ENCODE assay signal across 1 cellular context in genomic region chr3:5016218-5017161, GRCh38.
TF ChIP-seq lines count a peak whose summit lies in the region.

No MANE protein-coding gene starts in this region.

TF ChIP-seq in K562, 482 proteins besides CTCF, POLR2A, EP300 and RAD21 (continued from another document and continues in another):
- TF ChIP-seq, protein P1, sequence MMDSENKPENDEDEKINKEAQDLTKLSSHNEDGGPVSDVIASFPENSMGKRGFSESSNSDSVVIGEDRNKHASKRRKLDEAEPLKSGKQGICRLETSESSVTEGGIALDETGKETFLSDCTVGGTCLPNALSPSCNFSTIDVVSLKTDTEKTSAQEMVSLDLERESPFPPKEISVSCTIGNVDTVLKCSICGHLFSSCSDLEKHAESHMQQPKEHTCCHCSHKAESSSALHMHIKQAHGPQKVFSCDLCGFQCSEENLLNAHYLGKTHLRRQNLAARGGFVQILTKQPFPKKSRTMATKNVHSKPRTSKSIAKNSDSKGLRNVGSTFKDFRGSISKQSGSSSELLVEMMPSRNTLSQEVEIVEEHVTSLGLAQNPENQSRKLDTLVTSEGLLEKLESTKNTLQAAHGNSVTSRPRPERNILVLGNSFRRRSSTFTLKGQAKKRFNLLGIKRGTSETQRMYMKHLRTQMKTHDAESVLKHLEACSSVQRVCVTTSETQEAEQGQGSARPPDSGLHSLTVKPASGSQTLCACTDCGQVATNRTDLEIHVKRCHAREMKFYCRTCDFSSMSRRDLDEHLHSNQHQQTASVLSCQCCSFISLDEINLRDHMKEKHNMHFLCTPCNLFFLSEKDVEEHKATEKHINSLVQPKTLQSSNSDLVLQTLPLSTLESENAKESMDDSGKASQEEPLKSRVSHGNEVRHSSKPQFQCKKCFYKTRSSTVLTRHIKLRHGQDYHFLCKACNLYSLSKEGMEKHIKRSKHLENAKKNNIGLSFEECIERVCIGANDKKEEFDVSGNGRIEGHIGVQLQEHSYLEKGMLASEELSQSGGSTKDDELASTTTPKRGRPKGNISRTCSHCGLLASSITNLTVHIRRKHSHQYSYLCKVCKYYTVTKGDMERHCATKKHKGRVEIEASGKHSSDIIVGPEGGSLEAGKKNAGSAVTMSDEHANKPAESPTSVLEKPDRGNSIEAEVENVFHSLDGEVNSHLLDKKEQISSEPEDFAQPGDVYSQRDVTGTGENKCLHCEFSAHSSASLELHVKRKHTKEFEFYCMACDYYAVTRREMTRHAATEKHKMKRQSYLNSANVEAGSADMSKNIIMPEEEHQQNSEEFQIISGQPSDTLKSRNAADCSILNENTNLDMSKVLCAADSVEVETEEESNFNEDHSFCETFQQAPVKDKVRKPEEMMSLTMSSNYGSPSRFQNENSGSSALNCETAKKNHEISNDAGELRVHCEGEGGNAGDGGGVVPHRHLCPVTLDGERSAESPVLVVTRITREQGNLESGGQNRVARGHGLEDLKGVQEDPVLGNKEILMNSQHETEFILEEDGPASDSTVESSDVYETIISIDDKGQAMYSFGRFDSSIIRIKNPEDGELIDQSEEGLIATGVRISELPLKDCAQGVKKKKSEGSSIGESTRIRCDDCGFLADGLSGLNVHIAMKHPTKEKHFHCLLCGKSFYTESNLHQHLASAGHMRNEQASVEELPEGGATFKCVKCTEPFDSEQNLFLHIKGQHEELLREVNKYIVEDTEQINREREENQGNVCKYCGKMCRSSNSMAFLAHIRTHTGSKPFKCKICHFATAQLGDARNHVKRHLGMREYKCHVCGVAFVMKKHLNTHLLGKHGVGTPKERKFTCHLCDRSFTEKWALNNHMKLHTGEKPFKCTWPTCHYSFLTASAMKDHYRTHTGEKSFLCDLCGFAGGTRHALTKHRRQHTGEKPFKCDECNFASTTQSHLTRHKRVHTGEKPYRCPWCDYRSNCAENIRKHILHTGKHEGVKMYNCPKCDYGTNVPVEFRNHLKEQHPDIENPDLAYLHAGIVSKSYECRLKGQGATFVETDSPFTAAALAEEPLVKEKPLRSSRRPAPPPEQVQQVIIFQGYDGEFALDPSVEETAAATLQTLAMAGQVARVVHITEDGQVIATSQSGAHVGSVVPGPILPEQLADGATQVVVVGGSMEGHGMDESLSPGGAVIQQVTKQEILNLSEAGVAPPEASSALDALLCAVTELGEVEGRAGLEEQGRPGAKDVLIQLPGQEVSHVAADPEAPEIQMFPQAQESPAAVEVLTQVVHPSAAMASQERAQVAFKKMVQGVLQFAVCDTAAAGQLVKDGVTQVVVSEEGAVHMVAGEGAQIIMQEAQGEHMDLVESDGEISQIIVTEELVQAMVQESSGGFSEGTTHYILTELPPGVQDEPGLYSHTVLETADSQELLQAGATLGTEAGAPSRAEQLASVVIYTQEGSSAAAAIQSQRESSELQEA (IDR thresholded peaks at IDR 0.05; ENCODE audit: low read depth): no peak
- no peak for TF ChIP-seq ZNF655 (CRISPR knock-in tag; IDR thresholded peaks at IDR 0.05)
- peak; percentile 92 for TF ChIP-seq PKNOX1 (IDR thresholded peaks at IDR 0.05)
- no peak for TF ChIP-seq TSC22D4 (tag; IDR thresholded peaks at IDR 0.05)
- TF ChIP-seq TOE1 (IDR thresholded peaks at IDR 0.05; ENCODE audit: borderline replicate concordance): peak; percentile 93; the same call in 1 of the 2 replicates
- 0 out of 2 replicates have a peak, but pooled peaks have one; percentile 55 for TF ChIP-seq TOE1 (CRISPR knock-in tag; IDR thresholded peaks at IDR 0.05; ENCODE audit: borderline replicate concordance, low read depth)
- no peak for TF ChIP-seq ZNF79 (CRISPR knock-in tag; IDR thresholded peaks at IDR 0.05; ENCODE audit: low read depth)
- no peak for TF ChIP-seq HNRNPLL (IDR thresholded peaks at IDR 0.05; ENCODE audit: low read depth, low read length, poor library complexity, severe bottlenecking)
- TF ChIP-seq RB1 (IDR thresholded peaks at IDR 0.05; ENCODE audit: low read depth): no peak
- peak; percentile 25; the same call in 1 of the 2 replicates for TF ChIP-seq ZC3H11A (IDR thresholded peaks at IDR 0.05; ENCODE audit: low read depth, low read length)
- no peak for TF ChIP-seq PRPF4 (IDR thresholded peaks at IDR 0.05; ENCODE audit: insufficient read depth, low read depth, low read length, poor library complexity, severe bottlenecking)
- TF ChIP-seq FOXA3 (CRISPR knock-in tag; conservative IDR thresholded peaks at IDR 0.05 in 1 of 2, IDR thresholded peaks at IDR 0.05 in 1 of 2): peak; percentile 98 to 99
- TF ChIP-seq ARHGAP35 (IDR thresholded peaks at IDR 0.05; ENCODE audit: partially characterized antibody): no peak
- TF ChIP-seq SIX5 (IDR thresholded peaks at IDR 0.05; ENCODE audit: borderline replicate concordance in 1 of 2, insufficient read depth in 1 of 2, low read depth in 1 of 2, low read length in 2 of 2): no peak
- TF ChIP-seq ZC3H8 (IDR thresholded peaks at IDR 0.05): no peak
- TF ChIP-seq ZNF589 (CRISPR knock-in tag; IDR thresholded peaks at IDR 0.05; ENCODE audit: low read depth): peak; percentile 87
- TF ChIP-seq, protein P2, sequence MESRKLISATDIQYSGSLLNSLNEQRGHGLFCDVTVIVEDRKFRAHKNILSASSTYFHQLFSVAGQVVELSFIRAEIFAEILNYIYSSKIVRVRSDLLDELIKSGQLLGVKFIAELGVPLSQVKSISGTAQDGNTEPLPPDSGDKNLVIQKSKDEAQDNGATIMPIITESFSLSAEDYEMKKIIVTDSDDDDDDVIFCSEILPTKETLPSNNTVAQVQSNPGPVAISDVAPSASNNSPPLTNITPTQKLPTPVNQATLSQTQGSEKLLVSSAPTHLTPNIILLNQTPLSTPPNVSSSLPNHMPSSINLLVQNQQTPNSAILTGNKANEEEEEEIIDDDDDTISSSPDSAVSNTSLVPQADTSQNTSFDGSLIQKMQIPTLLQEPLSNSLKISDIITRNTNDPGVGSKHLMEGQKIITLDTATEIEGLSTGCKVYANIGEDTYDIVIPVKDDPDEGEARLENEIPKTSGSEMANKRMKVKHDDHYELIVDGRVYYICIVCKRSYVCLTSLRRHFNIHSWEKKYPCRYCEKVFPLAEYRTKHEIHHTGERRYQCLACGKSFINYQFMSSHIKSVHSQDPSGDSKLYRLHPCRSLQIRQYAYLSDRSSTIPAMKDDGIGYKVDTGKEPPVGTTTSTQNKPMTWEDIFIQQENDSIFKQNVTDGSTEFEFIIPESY (CRISPR knock-in tag; IDR thresholded peaks at IDR 0.05): no peak
- peak; percentile 96 for TF ChIP-seq VEZF1 (CRISPR knock-in tag; IDR thresholded peaks at IDR 0.05)
- TF ChIP-seq GTF2F1 (IDR thresholded peaks at IDR 0.05; ENCODE audit: low read depth, low read length): no peak
- no peak for TF ChIP-seq NR1H2 (CRISPR knock-in tag; IDR thresholded peaks at IDR 0.05)
- TF ChIP-seq ZNF780A (CRISPR knock-in tag; IDR thresholded peaks at IDR 0.05): no peak
- TF ChIP-seq RBM39 (optimal IDR thresholded peaks at IDR 0.05; ENCODE audit: low read depth, low read length): no peak
- no peak for TF ChIP-seq RBM34 (IDR thresholded peaks at IDR 0.05; ENCODE audit: borderline replicate concordance, insufficient read depth, low read length)
- TF ChIP-seq PHF8 (IDR thresholded peaks at IDR 0.05; ENCODE audit: borderline replicate concordance, low read length): no peak
- TF ChIP-seq MYNN (IDR thresholded peaks at IDR 0.05): peak; percentile 93
- TF ChIP-seq MYNN (CRISPR knock-in tag; IDR thresholded peaks at IDR 0.05): no peak
- TF ChIP-seq ZBTB1 (CRISPR knock-in tag; IDR thresholded peaks at IDR 0.05; ENCODE audit: borderline replicate concordance, low read depth): no peak
- TF ChIP-seq RFX7 (CRISPR knock-in tag; IDR thresholded peaks at IDR 0.05): no peak
- peak in 1 of 2 experiments; percentile 62; a peak in 1 of 4 replicates for TF ChIP-seq ETV6 (IDR thresholded peaks at IDR 0.05; ENCODE audit: borderline replicate concordance in 1 of 2, low read depth in 2 of 2, low read length in 1 of 2)
- TF ChIP-seq ETV6 (CRISPR knock-in tag; IDR thresholded peaks at IDR 0.05; ENCODE audit: borderline replicate concordance): no peak
- peak; percentile 98 for TF ChIP-seq ZFP36 (IDR thresholded peaks at IDR 0.05; ENCODE audit: low read depth, low read length, partially characterized antibody)
- no peak for TF ChIP-seq TCF7L2 (IDR thresholded peaks at IDR 0.05; ENCODE audit: low read depth, low read length)
- TF ChIP-seq RAD51 (IDR thresholded peaks at IDR 0.05; ENCODE audit: borderline replicate concordance, low read depth): peak; percentile 65
- no peak; the same call in 1 of the 2 replicates for TF ChIP-seq BRD4 (IDR thresholded peaks at IDR 0.05)
- TF ChIP-seq HNRNPH1 (optimal IDR thresholded peaks at IDR 0.05; ENCODE audit: low read depth, low read length): no peak
- peak; percentile 63 for TF ChIP-seq ZNF583 (CRISPR knock-in tag; IDR thresholded peaks at IDR 0.05)
- TF ChIP-seq, protein P3, sequence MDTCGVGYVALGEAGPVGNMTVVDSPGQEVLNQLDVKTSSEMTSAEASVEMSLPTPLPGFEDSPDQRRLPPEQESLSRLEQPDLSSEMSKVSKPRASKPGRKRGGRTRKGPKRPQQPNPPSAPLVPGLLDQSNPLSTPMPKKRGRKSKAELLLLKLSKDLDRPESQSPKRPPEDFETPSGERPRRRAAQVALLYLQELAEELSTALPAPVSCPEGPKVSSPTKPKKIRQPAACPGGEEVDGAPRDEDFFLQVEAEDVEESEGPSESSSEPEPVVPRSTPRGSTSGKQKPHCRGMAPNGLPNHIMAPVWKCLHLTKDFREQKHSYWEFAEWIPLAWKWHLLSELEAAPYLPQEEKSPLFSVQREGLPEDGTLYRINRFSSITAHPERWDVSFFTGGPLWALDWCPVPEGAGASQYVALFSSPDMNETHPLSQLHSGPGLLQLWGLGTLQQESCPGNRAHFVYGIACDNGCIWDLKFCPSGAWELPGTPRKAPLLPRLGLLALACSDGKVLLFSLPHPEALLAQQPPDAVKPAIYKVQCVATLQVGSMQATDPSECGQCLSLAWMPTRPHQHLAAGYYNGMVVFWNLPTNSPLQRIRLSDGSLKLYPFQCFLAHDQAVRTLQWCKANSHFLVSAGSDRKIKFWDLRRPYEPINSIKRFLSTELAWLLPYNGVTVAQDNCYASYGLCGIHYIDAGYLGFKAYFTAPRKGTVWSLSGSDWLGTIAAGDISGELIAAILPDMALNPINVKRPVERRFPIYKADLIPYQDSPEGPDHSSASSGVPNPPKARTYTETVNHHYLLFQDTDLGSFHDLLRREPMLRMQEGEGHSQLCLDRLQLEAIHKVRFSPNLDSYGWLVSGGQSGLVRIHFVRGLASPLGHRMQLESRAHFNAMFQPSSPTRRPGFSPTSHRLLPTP (IDR thresholded peaks at IDR 0.05; ENCODE audit: borderline replicate concordance, extremely low read depth, insufficient read length): peak; percentile 14
- TF ChIP-seq, protein P4, sequence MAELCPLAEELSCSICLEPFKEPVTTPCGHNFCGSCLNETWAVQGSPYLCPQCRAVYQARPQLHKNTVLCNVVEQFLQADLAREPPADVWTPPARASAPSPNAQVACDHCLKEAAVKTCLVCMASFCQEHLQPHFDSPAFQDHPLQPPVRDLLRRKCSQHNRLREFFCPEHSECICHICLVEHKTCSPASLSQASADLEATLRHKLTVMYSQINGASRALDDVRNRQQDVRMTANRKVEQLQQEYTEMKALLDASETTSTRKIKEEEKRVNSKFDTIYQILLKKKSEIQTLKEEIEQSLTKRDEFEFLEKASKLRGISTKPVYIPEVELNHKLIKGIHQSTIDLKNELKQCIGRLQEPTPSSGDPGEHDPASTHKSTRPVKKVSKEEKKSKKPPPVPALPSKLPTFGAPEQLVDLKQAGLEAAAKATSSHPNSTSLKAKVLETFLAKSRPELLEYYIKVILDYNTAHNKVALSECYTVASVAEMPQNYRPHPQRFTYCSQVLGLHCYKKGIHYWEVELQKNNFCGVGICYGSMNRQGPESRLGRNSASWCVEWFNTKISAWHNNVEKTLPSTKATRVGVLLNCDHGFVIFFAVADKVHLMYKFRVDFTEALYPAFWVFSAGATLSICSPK (IDR thresholded peaks at IDR 0.05; ENCODE audit: borderline replicate concordance): no peak
- TF ChIP-seq, protein P5, sequence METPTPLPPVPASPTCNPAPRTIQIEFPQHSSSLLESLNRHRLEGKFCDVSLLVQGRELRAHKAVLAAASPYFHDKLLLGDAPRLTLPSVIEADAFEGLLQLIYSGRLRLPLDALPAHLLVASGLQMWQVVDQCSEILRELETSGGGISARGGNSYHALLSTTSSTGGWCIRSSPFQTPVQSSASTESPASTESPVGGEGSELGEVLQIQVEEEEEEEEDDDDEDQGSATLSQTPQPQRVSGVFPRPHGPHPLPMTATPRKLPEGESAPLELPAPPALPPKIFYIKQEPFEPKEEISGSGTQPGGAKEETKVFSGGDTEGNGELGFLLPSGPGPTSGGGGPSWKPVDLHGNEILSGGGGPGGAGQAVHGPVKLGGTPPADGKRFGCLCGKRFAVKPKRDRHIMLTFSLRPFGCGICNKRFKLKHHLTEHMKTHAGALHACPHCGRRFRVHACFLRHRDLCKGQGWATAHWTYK (CRISPR knock-in tag; IDR thresholded peaks at IDR 0.05): no peak; the same call in 1 of the 2 replicates
